ENCODE assay signal across 15 cellular contexts in genomic region chr16:71917900-71918299, GRCh38. TPM values are rescaled to one million over a fixed set of nuclear protein-coding genes. Genes with fewer than 3 reads are reported as not detected.
DNase-seq lines count a peak whose midpoint lies in the region; ATAC-seq, FAIRE-seq and TF ChIP-seq lines count a peak whose summit lies in the region.
"Had no signal": no experiment of that assay in that cellular context is flagged by ENCODE, and none has a peak within 500 bp of the region (broad histone marks: within the 10 kb centered on the region; RNA-seq: fewer than 3 reads in every experiment).

No MANE protein-coding gene starts in this region.

- H3K27ac ChIP-seq in HCT116 (ENCODE audit: low read depth, low read length), result no peak overlapping the region
- H3K27ac ChIP-seq in astrocyte (ENCODE audit: low read depth, low read length), result no peak overlapping the region
- H3K27ac ChIP-seq in aorta (ENCODE audit: low read depth in 1 of 2, low read length in 2 of 2), result no peak overlapping the region
- H3K27ac ChIP-seq in HepG2 (ENCODE audit: extremely low read length, insufficient read depth, low read length), result no peak overlapping the region
- H3K27ac ChIP-seq: VCaP had no signal

- WGBS in aorta, 2 donors, result 61% methylated on average over 6 of the region's 6 CpGs
- 95% methylated on average over 6 of the region's 6 CpGs for WGBS in HepG2 (ENCODE audit: low lambda C conversion rate)

- no peak for TF ChIP-seq CTCF in HCT116 (IDR thresholded peaks at IDR 0.05 in 2 of 3, conservative IDR thresholded peaks at IDR 0.05 in 1 of 3; ENCODE audit: borderline replicate concordance in 1 of 3, insufficient read depth in 1 of 3, low read depth in 2 of 3, low read length in 2 of 3)
- TF ChIP-seq CTCF in astrocyte (IDR thresholded peaks at IDR 0.05; ENCODE audit: insufficient read depth, low read depth, low read length), result no peak
- TF ChIP-seq CTCF in HepG2 (CRISPR knock-in tag; IDR thresholded peaks at IDR 0.05), result no peak

- peaks cover 61% of the 10 kb centered on the region for H3K36me3 Mint-ChIP-seq in astrocyte (ENCODE audit: low read depth, unreplicated experiment)
- H3K36me3 Mint-ChIP-seq in immature natural killer cell, result peaks cover 27 to 62% (median 42%) of the 10 kb centered on the region in 3 donors

- TSS peak; percentile 12 for BruUV-seq in HCT116 (replicated peaks; lab: Mats Ljungman, UMichigan)
- no TSS peak for BruUV-seq in HepG2 (replicated peaks; lab: Mats Ljungman, UMichigan)

- POLR2A ChIA-PET in HCT116 (lab: Charles Lee) (no interaction called here), HepG2 (lab: Yijun Ruan, JAX) (interaction anchor here (1.9 kb wide), 1 partner anchor 17 kb away, joined by 5 read pairs; no protein-coding TSS in a partner anchor)

- H3K9me2 ChIP-seq in HCT116 (ENCODE audit: insufficient read depth), result no peaks in the 10 kb centered on the region

- H3K4me3 Mint-ChIP-seq in astrocyte (ENCODE audit: unreplicated experiment) (no peak overlapping the region), immature natural killer cell (no peak overlapping the region)
- H3K4me3 Mint-ChIP-seq: stimulated activated memory B cell treated with anti-CD40 and anti-IgM and Interleukin-4, amounts not matched to agents 10 μg/mL and 1 μg/mL and 100 μg/mL, for 72 hours had no signal

- H3K9me3 Mint-ChIP-seq in astrocyte (ENCODE audit: unreplicated experiment) (peaks cover 8% of the 10 kb centered on the region), immature natural killer cell (no peaks in the 10 kb centered on the region)
- H3K9me3 Mint-ChIP-seq: stimulated activated memory B cell treated with anti-CD40 and anti-IgM and Interleukin-4, amounts not matched to agents 10 μg/mL and 1 μg/mL and 100 μg/mL, for 72 hours had no signal

- peaks cover 6 to 9% of the 10 kb centered on the region in 2 experiments; a peak in 2 of 4 replicates for H3K9me3 ChIP-seq in HCT116 (ENCODE audit: control insufficient read depth in 1 of 2, insufficient read depth in 1 of 2, low read depth in 1 of 2, low read length in 2 of 2)
- peaks cover 2% of the 10 kb centered on the region for H3K9me3 ChIP-seq in astrocyte (ENCODE audit: insufficient read depth, low read depth, low read length)
- no peaks in the 10 kb centered on the region for H3K9me3 ChIP-seq in aorta (ENCODE audit: control insufficient read depth, low read length)
- no peaks in the 10 kb centered on the region for H3K9me3 ChIP-seq in HepG2 (ENCODE audit: low read length)

- H3K79me2 ChIP-seq in HCT116 (ENCODE audit: insufficient read depth, low read length) (peaks cover 89% of the 10 kb centered on the region), astrocyte (ENCODE audit: insufficient read depth, low read length) (peaks cover 94% of the 10 kb centered on the region), HepG2 (ENCODE audit: insufficient read depth, low read length) (peaks cover 79% of the 10 kb centered on the region)

- no peak for TF ChIP-seq POLR2A in HCT116 (IDR thresholded peaks at IDR 0.05; ENCODE audit: borderline replicate concordance, extremely low read depth, insufficient read depth, insufficient read length)
- no peak for TF ChIP-seq POLR2A in HepG2 (IDR thresholded peaks at IDR 0.05; ENCODE audit: insufficient read depth in 1 of 2, low read depth in 2 of 2, low read length in 2 of 2)

- H3K4me2 ChIP-seq in HCT116 (ENCODE audit: low read length), result no peak overlapping the region
- no peak overlapping the region for H3K4me2 ChIP-seq in astrocyte (ENCODE audit: low read length)
- H3K4me2 ChIP-seq in HepG2 (ENCODE audit: low read depth, low read length), result no peak overlapping the region

- peak; percentile 73 for DNase-seq in AG08395 (ENCODE audit: low spot score)
- no peak for DNase-seq in HCT116 (ENCODE audit: low read depth, low spot score)
- DNase-seq in astrocyte (ENCODE audit: low read depth), result peak; percentile 72
- DNase-seq in iris pigment epithelial cell (ENCODE audit: low read depth), result peak; percentile 92
- DNase-seq in aorta, result no peak
- no peak for DNase-seq in immature natural killer cell
- no peak for DNase-seq in HepG2 (ENCODE audit: low spot score)
- DNase-seq: midbrain, NCI-H526 treated with DMSO at 0.1 percent for 48 hours, SIG-M5 had no signal

- TF ChIP-seq RAD21 in HCT116 (IDR thresholded peaks at IDR 0.05; ENCODE audit: low read depth) (no peak), HepG2 (CRISPR knock-in tag; IDR thresholded peaks at IDR 0.05) (no peak)

- no peaks in the 10 kb centered on the region; a peak in 1 of 4 replicates for H3K4me1 ChIP-seq in HCT116 (ENCODE audit: control insufficient read depth in 1 of 2, insufficient read depth in 2 of 2, low read length in 2 of 2)
- H3K4me1 ChIP-seq in astrocyte (ENCODE audit: insufficient read depth, low read length), result peaks cover 11% of the 10 kb centered on the region
- H3K4me1 ChIP-seq in aorta (ENCODE audit: control insufficient read depth in 1 of 2, insufficient read depth in 2 of 2, low read length in 2 of 2), result peaks cover 0 to 5% of the 10 kb centered on the region in 2 donors
- H3K4me1 ChIP-seq in HepG2 (ENCODE audit: insufficient read depth, low read length), result peaks cover 32% of the 10 kb centered on the region

- H4K20me1 ChIP-seq in HCT116 (ENCODE audit: insufficient read depth), result peaks cover 27% of the 10 kb centered on the region
- H4K20me1 ChIP-seq in astrocyte (ENCODE audit: insufficient read depth, low read length), result peaks cover 94% of the 10 kb centered on the region
- peaks cover 63% of the 10 kb centered on the region for H4K20me1 ChIP-seq in HepG2 (ENCODE audit: insufficient read depth, low read length)

- intact Hi-C loops in HCT116 (cut with micrococcal nuclease), result no loop called here
- intact Hi-C loops in aorta (cut with DNase I), result no loop called here
- intact Hi-C loops in HepG2 (cut with micrococcal nuclease; ENCODE audit: unreplicated experiment), result no loop called here

- in situ Hi-C loops in HepG2 (cut with HindIII; ENCODE audit: extremely low pct_ligation_motif_present, low pct_unique_long_range_greater_than_20kb), result no loop called here

- H3K4me3 ChIP-seq in HCT116 (replicated peaks in 1 of 2; ENCODE audit: low read depth in 1 of 2, low read length in 2 of 2) (no peak overlapping the region), astrocyte (ENCODE audit: insufficient read depth, low read depth, low read length) (no peak overlapping the region), aorta (ENCODE audit: low read length in 2 of 2) (no peak overlapping the region), HepG2 (replicated peaks in 1 of 3; ENCODE audit: insufficient read depth in 1 of 3, low read depth in 2 of 3, low read length in 3 of 3) (no peak overlapping the region)

- ATAC-seq in HCT116, result no peak
- no peak for ATAC-seq in aorta (ENCODE audit: low FRiP score)
- no peak for ATAC-seq in HepG2
- ATAC-seq in HG02840 (IDR thresholded peaks at IDR 0.05; ENCODE audit: low FRiP score, unreplicated experiment), result no peak
- ATAC-seq: stimulated activated memory B cell treated with anti-CD40 and anti-IgM and Interleukin-4, amounts not matched to agents 10 μg/mL and 1 μg/mL and 100 μg/mL, for 72 hours had no signal

- H3K4me1 Mint-ChIP-seq in astrocyte (ENCODE audit: low read depth, unreplicated experiment) (peaks cover 16% of the 10 kb centered on the region), immature natural killer cell (peaks cover 50 to 68% of the 10 kb centered on the region in 2 donors)

- no peak for FAIRE-seq in astrocyte (lab: Jason Lieb, UNC)
- no peak for FAIRE-seq in HepG2 (lab: Jason Lieb, UNC)
- FAIRE-seq: endothelial cell of umbilical vein, G401.6 had no signal

- RAD21 ChIA-PET in HCT116 (lab: Charles Lee; ENCODE audit: low non-redundant PET in 1 of 2, low total read pairs in 2 of 2, uncharacterized antibody in 2 of 2, unreplicated experiment in 2 of 2), result no interaction called here

- H3K27ac Mint-ChIP-seq in astrocyte (ENCODE audit: unreplicated experiment) (peak overlapping the region; percentile 67), immature natural killer cell (peak overlapping the region in 2 of 6 donors; percentile 1 to 29)
- H3K27ac Mint-ChIP-seq: stimulated activated memory B cell treated with anti-CD40 and anti-IgM and Interleukin-4, amounts not matched to agents 10 μg/mL and 1 μg/mL and 100 μg/mL, for 72 hours had no signal

- H3K27me3 ChIP-seq in HCT116 (ENCODE audit: insufficient read depth, low read length), result no peaks in the 10 kb centered on the region
- H3K27me3 ChIP-seq in astrocyte (ENCODE audit: insufficient read depth, low read length), result no peaks in the 10 kb centered on the region
- no peaks in the 10 kb centered on the region for H3K27me3 ChIP-seq in aorta (ENCODE audit: control insufficient read depth in 1 of 2, insufficient read depth in 2 of 2, low read length in 1 of 2)
- H3K27me3 ChIP-seq in HepG2 (ENCODE audit: control insufficient read depth in 1 of 2, insufficient read depth in 2 of 2, low read length in 2 of 2), result no peaks in the 10 kb centered on the region

- CTCF ChIA-PET in HCT116 (lab: Charles Lee), result no interaction called here
- CTCF ChIA-PET in HepG2 (lab: Yijun Ruan, JAX; ENCODE audit: low intra/inter-chr PET ratio, low total read pairs), result no interaction called here

- H3K27me3 Mint-ChIP-seq in astrocyte (ENCODE audit: low read depth, unreplicated experiment), result no peaks in the 10 kb centered on the region
- peaks cover 0 to 5% (median 0%) of the 10 kb centered on the region in 3 donors for H3K27me3 Mint-ChIP-seq in immature natural killer cell (ENCODE audit: low read depth in 3 of 3)
- H3K27me3 Mint-ChIP-seq: stimulated activated memory B cell treated with anti-CD40 and anti-IgM and Interleukin-4, amounts not matched to agents 10 μg/mL and 1 μg/mL and 100 μg/mL, for 72 hours had no signal

- H3K36me3 ChIP-seq in HCT116 (ENCODE audit: control insufficient read depth in 1 of 2, insufficient read depth in 2 of 2, low read length in 2 of 2) (peaks cover 52 to 66% of the 10 kb centered on the region in 2 experiments), astrocyte (ENCODE audit: insufficient read depth, low read length) (peaks cover 50% of the 10 kb centered on the region), aorta (ENCODE audit: control insufficient read depth in 1 of 2, insufficient read depth in 2 of 2, low read length in 1 of 2) (peaks cover 10 to 18% of the 10 kb centered on the region in 2 donors), HepG2 (replicated peaks in 1 of 2; ENCODE audit: control insufficient read depth in 1 of 2, insufficient read depth in 2 of 2, low read length in 2 of 2) (peaks cover 40 to 69% of the 10 kb centered on the region in 2 experiments)

- no peak for TF ChIP-seq EP300 in HepG2 (IDR thresholded peaks at IDR 0.05; ENCODE audit: low read depth in 2 of 2, low read length in 2 of 2)
- no peak for TF ChIP-seq EP300 in HepG2 (CRISPR knock-in tag; IDR thresholded peaks at IDR 0.05; ENCODE audit: borderline replicate concordance)

- H3K9ac ChIP-seq in HCT116 (ENCODE audit: low read length) (no peak overlapping the region), astrocyte (ENCODE audit: low read length) (no peak overlapping the region), HepG2 (ENCODE audit: insufficient read depth, low read depth, low read length) (no peak overlapping the region)

- H2AFZ ChIP-seq in HCT116 (ENCODE audit: low read depth, low read length, poor library complexity, severe bottlenecking) (no peak overlapping the region), astrocyte (ENCODE audit: low read depth, low read length) (no peak overlapping the region), HepG2 (ENCODE audit: low read length) (no peak overlapping the region)

RNA-seq across cellular contexts. Expression of gene IST1, which starts 22.6 kb away (rescaled TPM):
- total RNA-seq in HCT116 (2021; ENCODE audit: unreplicated experiment) (191 TPM), astrocyte (232 and 241 TPM in 2 replicates), aorta (100 to 1,000 TPM; 152 to 202 TPM), HepG2 (2016; rRNA removed; fragmentation: Illumina TruSeq; extraction: Trizol) (346 and 497 TPM in 2 replicates)
- 135 and 139 TPM in 2 replicates for polyA plus RNA-seq in HCT116 (2012)
- polyA plus RNA-seq in aorta (100 to 1,000 TPM in 1 of 2 donors, 10 to 100 TPM in 1; 52.5 to 150 TPM), immature natural killer cell (100 to 1,000 TPM in 2 of 3 donors, 10 to 100 TPM in 1; 98.3 to 171 (median 141) TPM), HepG2 (2011; rRNA removed) (402 and 415 TPM in 2 replicates)
- 49.2 and 50.3 TPM in 2 replicates for total RNA-seq in HepG2 (2016; cell fraction: cytosol; rRNA removed; fragmentation: Illumina TruSeq; extraction: Trizol; ENCODE audit: low read depth)
- total RNA-seq in HepG2 (2016; cell fraction: insoluble cytoplasmic fraction; rRNA removed; fragmentation: Illumina TruSeq; extraction: Trizol), result 344 and 478 TPM in 2 replicates
- total RNA-seq in HepG2 (2016; cell fraction: membrane; rRNA removed; fragmentation: Illumina TruSeq; extraction: Trizol), result 98.2 and 110 TPM in 2 replicates
- 217 and 218 TPM in 2 replicates for total RNA-seq in HepG2 (2016; cell fraction: nucleus; rRNA removed; fragmentation: Illumina TruSeq; extraction: Trizol)
- 246 and 321 TPM in 2 replicates for polyA plus RNA-seq in HepG2 (2011; cell fraction: cytosol; rRNA removed)
- polyA plus RNA-seq in HepG2 (2011; cell fraction: nucleus; rRNA removed), result 386 and 449 TPM in 2 replicates
- polyA plus RNA-seq in HepG2 (2012), result 250 and 252 TPM in 2 replicates
- 15.5 and 16.2 TPM in 2 replicates for polyA plus RNA-seq in HepG2 (2016; cell fraction: cytosol; fragmentation: Illumina TruSeq; extraction: Trizol; ENCODE audit: low read depth)
- polyA plus RNA-seq in HepG2 (2016; cell fraction: insoluble cytoplasmic fraction; fragmentation: Illumina TruSeq; extraction: Trizol; ENCODE audit: low read depth), result 427 and 428 TPM in 2 replicates
- 40.8 and 43.5 TPM in 2 replicates for polyA plus RNA-seq in HepG2 (2016; cell fraction: membrane; fragmentation: Illumina TruSeq; extraction: Trizol; ENCODE audit: low read depth)
- polyA plus RNA-seq in HepG2 (2016; cell fraction: nucleus; fragmentation: Illumina TruSeq; extraction: Trizol; ENCODE audit: insufficient read depth, low read depth), result 440 and 473 TPM in 2 replicates
- polyA minus RNA-seq in HepG2 (2011; rRNA and poly(A)+ RNA removed; ENCODE audit: low replicate concordance), result 132 and 270 TPM in 2 replicates
- 125 and 139 TPM in 2 replicates for polyA minus RNA-seq in HepG2 (2011; cell fraction: cytosol; rRNA and poly(A)+ RNA removed)
- polyA minus RNA-seq in HepG2 (2011; cell fraction: nucleus; rRNA and poly(A)+ RNA removed), result 242 and 297 TPM in 2 replicates

RNA-seq across cellular contexts. Expression of gene ZNF821, which starts 33.9 kb away (rescaled TPM):
- total RNA-seq in HCT116 (2021; ENCODE audit: unreplicated experiment) (4.9 TPM), astrocyte (9.3 and 10.4 TPM in 2 replicates), aorta (1 to 10 TPM; 7.9 to 9.9 TPM), HepG2 (2016; rRNA removed; fragmentation: Illumina TruSeq; extraction: Trizol) (6.0 and 7.0 TPM in 2 replicates)
- 3.5 and 4.7 TPM in 2 replicates for polyA plus RNA-seq in HCT116 (2012)
- polyA plus RNA-seq in aorta (1 to 10 TPM; 5.4 to 9.2 TPM), immature natural killer cell (10 to 100 TPM in 2 of 3 donors, 1 to 10 TPM in 1; 9.3 to 12.6 (median 12.2) TPM), HepG2 (2011; rRNA removed) (8.2 and 9.1 TPM in 2 replicates)
- 4.9 and 5.9 TPM in 2 replicates for total RNA-seq in HepG2 (2016; cell fraction: cytosol; rRNA removed; fragmentation: Illumina TruSeq; extraction: Trizol; ENCODE audit: low read depth)
- 6.5 and 7.8 TPM in 2 replicates for total RNA-seq in HepG2 (2016; cell fraction: insoluble cytoplasmic fraction; rRNA removed; fragmentation: Illumina TruSeq; extraction: Trizol)
- 9.7 and 9.9 TPM in 2 replicates for total RNA-seq in HepG2 (2016; cell fraction: membrane; rRNA removed; fragmentation: Illumina TruSeq; extraction: Trizol)
- total RNA-seq in HepG2 (2016; cell fraction: nucleus; rRNA removed; fragmentation: Illumina TruSeq; extraction: Trizol), result 5.0 and 7.0 TPM in 2 replicates
- 7.8 and 7.9 TPM in 2 replicates for polyA plus RNA-seq in HepG2 (2011; cell fraction: cytosol; rRNA removed)
- 13.1 and 13.6 TPM in 2 replicates for polyA plus RNA-seq in HepG2 (2011; cell fraction: nucleus; rRNA removed)
- polyA plus RNA-seq in HepG2 (2012), result 4.8 and 7.2 TPM in 2 replicates
- 3.0 and 3.2 TPM in 2 replicates for polyA plus RNA-seq in HepG2 (2016; cell fraction: cytosol; fragmentation: Illumina TruSeq; extraction: Trizol; ENCODE audit: low read depth)
- 5.8 and 7.3 TPM in 2 replicates for polyA plus RNA-seq in HepG2 (2016; cell fraction: insoluble cytoplasmic fraction; fragmentation: Illumina TruSeq; extraction: Trizol; ENCODE audit: low read depth)
- 4.2 and 6.2 TPM in 2 replicates for polyA plus RNA-seq in HepG2 (2016; cell fraction: membrane; fragmentation: Illumina TruSeq; extraction: Trizol; ENCODE audit: low read depth)
- 7.5 and 8.7 TPM in 2 replicates for polyA plus RNA-seq in HepG2 (2016; cell fraction: nucleus; fragmentation: Illumina TruSeq; extraction: Trizol; ENCODE audit: insufficient read depth, low read depth)
- polyA minus RNA-seq in HepG2 (2011; rRNA and poly(A)+ RNA removed; ENCODE audit: low replicate concordance), result 4.7 and 11.8 TPM in 2 replicates
- 5.3 and 5.9 TPM in 2 replicates for polyA minus RNA-seq in HepG2 (2011; cell fraction: cytosol; rRNA and poly(A)+ RNA removed)
- 9.3 and 11.5 TPM in 2 replicates for polyA minus RNA-seq in HepG2 (2011; cell fraction: nucleus; rRNA and poly(A)+ RNA removed)

Comparison
In these comparisons a context has a peak if more than half of its experiments do, and no peak if none do; other contexts are left out.
1. DNase-seq: peak in AG08395 (single experiment), astrocyte (single experiment) and iris pigment epithelial cell (single experiment); none in HCT116 (single experiment), aorta (0 of 2), immature natural killer cell (0 of 3) and HepG2 (single experiment).